ENCODE assay signal across 7 cellular contexts in genomic region chr18:907880-908512, GRCh38. TPM values are rescaled to one million over a fixed set of nuclear protein-coding genes. Genes with fewer than 3 reads are reported as not detected.
A peak's percentile ranks its signal among the peaks of the same experiment; 100 is the strongest.
DNase-seq lines count a peak whose midpoint lies in the region; ATAC-seq and TF ChIP-seq lines count a peak whose summit lies in the region.

No MANE protein-coding gene starts in this region.

- H3K27ac ChIP-seq in GM23338 (ENCODE audit: low read depth) (no peak overlapping the region), smooth muscle cell (ENCODE audit: low read depth) (no peak overlapping the region)

- DNase-seq in GM23338 (ENCODE audit: low spot score) (peak; percentile 44), smooth muscle cell (lab: John Stamatoyannopoulos, UW; ENCODE audit: unreplicated experiment) (no peak), NCI-H446 treated with DMSO at 0.1 percent for 48 hours (lab: John Stamatoyannopoulos, UW) (no peak)

- no peak overlapping the region for H3K27ac Mint-ChIP-seq in GM23338

- H3K79me2 ChIP-seq in GM23338 (replicated peaks; ENCODE audit: insufficient read depth): no peaks in the 10 kb centered on the region
- H3K79me2 ChIP-seq in smooth muscle cell (ENCODE audit: low read depth): no peaks in the 10 kb centered on the region

- TF ChIP-seq CTCF in GM23338 (conservative IDR thresholded peaks at IDR 0.05; ENCODE audit: low read depth in 2 of 2): no peak
- no peak for TF ChIP-seq CTCF in WI38 (IDR thresholded peaks at IDR 0.05; ENCODE audit: low read depth, low read length)
- TF ChIP-seq CTCF in smooth muscle cell (IDR thresholded peaks at IDR 0.05; ENCODE audit: borderline replicate concordance, insufficient read depth, poor library complexity, severe bottlenecking): no peak

- no peaks in the 10 kb centered on the region; the same call in 2 of the 3 replicates for H3K36me3 Mint-ChIP-seq in GM23338 (ENCODE audit: low read depth)

- H3K4me3 ChIP-seq in GM23338 (peak overlapping the region; percentile 76), WI38 (ENCODE audit: low read depth, low read length) (peak overlapping the region; percentile 17), iPS-11a (ENCODE audit: low read depth, low read length) (peak overlapping the region; percentile 33), smooth muscle cell (peak overlapping the region; percentile 36)

- H3K9ac ChIP-seq in smooth muscle cell (ENCODE audit: low read depth): no peak overlapping the region

- peaks cover 21% of the 10 kb centered on the region for H3K4me1 ChIP-seq in GM23338 (ENCODE audit: insufficient read depth)
- peaks cover 30% of the 10 kb centered on the region for H3K4me1 ChIP-seq in smooth muscle cell (ENCODE audit: low read depth)

- H3K4me2 ChIP-seq in GM23338 (peak overlapping the region; percentile 97), smooth muscle cell (peak overlapping the region; percentile 81)

- 10% methylated on average over 37 of the region's 51 CpGs for WGBS in smooth muscle cell (ENCODE audit: low lambda C conversion rate)

- peaks cover 19% of the 10 kb centered on the region for H3K4me1 Mint-ChIP-seq in GM23338

- H3F3A ChIP-seq in GM23338 (replicated peaks; ENCODE audit: low read depth) (0 out of 2 replicates have a peak, but pooled peaks cover 12% of the 10 kb centered on the region), smooth muscle cell (ENCODE audit: low read depth) (no peaks in the 10 kb centered on the region)

- no peaks in the 10 kb centered on the region for H3K9me3 ChIP-seq in smooth muscle cell (replicated peaks; ENCODE audit: low read depth)

- no peak for ATAC-seq in GM23338
- ATAC-seq in HG03025 (IDR thresholded peaks at IDR 0.05; ENCODE audit: low FRiP score, unreplicated experiment): no peak
- no peak for ATAC-seq in esophagus mucosa

- H3K36me3 ChIP-seq in GM23338 (ENCODE audit: insufficient read depth) (no peaks in the 10 kb centered on the region), smooth muscle cell (ENCODE audit: low read depth) (no peaks in the 10 kb centered on the region)

- peaks cover 3% of the 10 kb centered on the region; the same call in 2 of the 3 replicates for H3K9me3 Mint-ChIP-seq in GM23338

- 0 out of 2 replicates have a peak overlapping the region, but pooled peaks have one; percentile 47 for H2AFZ ChIP-seq in GM23338
- no peak overlapping the region for H2AFZ ChIP-seq in smooth muscle cell (ENCODE audit: low read depth)

- peaks cover 86% of the 10 kb centered on the region for H3K27me3 Mint-ChIP-seq in GM23338 (ENCODE audit: insufficient read depth, low read depth, poor library complexity)

- H3K9me2 ChIP-seq in GM23338 (ENCODE audit: insufficient read depth): no peaks in the 10 kb centered on the region

- H3K27me3 ChIP-seq in GM23338 (ENCODE audit: insufficient read depth) (peaks cover 100% of the 10 kb centered on the region), smooth muscle cell (ENCODE audit: low read depth) (peaks cover 100% of the 10 kb centered on the region)

- H3K4me3 Mint-ChIP-seq in GM23338: peak overlapping the region; percentile 68

- H4K20me1 ChIP-seq in GM23338 (replicated peaks; ENCODE audit: insufficient read depth) (peaks cover 14% of the 10 kb centered on the region), smooth muscle cell (ENCODE audit: low read depth) (no peaks in the 10 kb centered on the region)

TF ChIP-seq in GM23338, 12 proteins besides CTCF, POLR2A, EP300 and RAD21:
- TF ChIP-seq CREB1 (CRISPR knock-in tag; IDR thresholded peaks at IDR 0.05; ENCODE audit: low read depth) (no peak), ZNF114 (CRISPR knock-in tag; IDR thresholded peaks at IDR 0.05) (no peak), STAT1 (IDR thresholded peaks at IDR 0.05; ENCODE audit: unreplicated experiment) (no peak), EZH2 (IDR thresholded peaks at IDR 0.05; ENCODE audit: low read depth, unreplicated experiment) (peak; percentile 85), NANOG (IDR thresholded peaks at IDR 0.05; ENCODE audit: borderline replicate concordance) (no peak), JUNB (IDR thresholded peaks at IDR 0.05; ENCODE audit: unreplicated experiment) (no peak), EZH2phosphoT487 (IDR thresholded peaks at IDR 0.05; ENCODE audit: unreplicated experiment) (no peak)
TF ChIP-seq in GM23338: peak in this region for 1.

RNA-seq across cellular contexts. Expression of gene ADCYAP1, which starts 3.3 kb away (rescaled TPM):
- not detected in 2 replicates for total RNA-seq in GM23338 (2014; rRNA removed; shearing (Covaris generic))
- polyA plus RNA-seq in GM23338 (2016; fragmentation: Nextera tagmentation; extraction: Ambion mirVana): 0.09 TPM in 1 of 2 replicates, not detected in the other
- not detected in 2 replicates for total RNA-seq in smooth muscle cell
- polyA plus RNA-seq in smooth muscle cell: not detected in 2 replicates
- 0.12 TPM for total RNA-seq in esophagus mucosa

Comparison
In these comparisons a context has a peak if more than half of its experiments do, and no peak if none do; other contexts are left out.
1. H3K4me3 ChIP-seq: peak in every context shown above with its lines; median percentile 76 in GM23338; 36 in smooth muscle cell; 33 in iPS-11a; 17 in WI38.